In the genomic region with DNA sequence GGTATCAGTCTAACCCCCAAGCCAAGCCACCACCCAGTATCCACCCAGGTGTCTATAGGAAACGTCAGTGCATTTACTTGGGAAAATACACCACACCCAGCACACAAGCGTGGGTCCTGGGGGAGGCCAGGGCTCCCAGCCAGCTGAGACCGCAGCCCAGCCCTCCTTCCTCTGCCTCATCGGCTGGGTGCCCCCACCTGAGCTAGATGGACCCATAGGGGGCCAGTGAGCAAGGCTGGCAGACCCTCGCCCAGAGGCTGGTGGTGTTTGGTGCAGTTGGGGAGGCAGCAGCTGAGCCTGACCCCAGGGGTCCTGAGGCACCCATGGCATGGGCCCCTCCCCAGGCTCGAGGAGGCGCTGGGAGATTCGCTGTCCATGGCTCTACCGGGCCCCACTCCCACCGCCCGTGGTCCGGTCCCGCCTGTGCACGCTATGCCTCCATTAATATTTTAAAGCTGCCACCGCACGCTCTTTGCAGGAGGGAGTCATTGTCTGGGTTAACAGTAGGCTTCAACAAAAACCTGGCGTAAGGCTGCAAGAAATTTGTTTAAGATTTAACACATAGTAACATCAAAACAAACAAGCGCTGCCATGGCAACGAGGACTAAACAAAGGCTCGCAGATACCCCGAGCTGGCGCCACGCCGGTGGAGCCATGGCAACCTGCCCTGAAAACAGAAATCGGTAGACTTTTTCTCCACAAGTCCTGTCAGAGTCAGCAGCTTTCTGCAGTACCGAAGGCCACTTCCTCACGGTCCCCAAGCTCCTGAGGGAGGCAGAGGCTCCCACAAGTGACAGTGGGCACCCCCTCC, we compare ENCODE assay signal across 7 cellular contexts. TPM values are rescaled to one million over a fixed set of nuclear protein-coding genes. Genes with fewer than 3 reads are reported as not detected.
DNase-seq lines count a peak whose midpoint lies in the region; ATAC-seq and TF ChIP-seq lines count a peak whose summit lies in the region.

No MANE protein-coding gene starts in this region.

- intact Hi-C loops in right lobe of liver (cut with DNase I), result loop anchor here in 1 of 2 donors (5.0 kb wide), 1 partner anchor 235 kb away; no protein-coding TSS in a partner anchor

- H3K27ac ChIP-seq in ectodermal cell (ENCODE audit: insufficient read depth, low read depth, low read length, poor library complexity, severe bottlenecking) (peak overlapping the region; percentile 91), right lobe of liver (peak overlapping the region in 2 of 3 donors; percentile 65 to 86)

- peak; percentile 65 for DNase-seq in GOT3 (lab: John Stamatoyannopoulos, UW)
- peak; percentile 81 for DNase-seq in NCI-H2196 treated with DMSO at 0.1 percent for 48 hours (lab: John Stamatoyannopoulos, UW; ENCODE audit: unreplicated experiment)
- peak; percentile 91 for DNase-seq in activated CD4-positive, alpha-beta T cell treated with anti-CD3 and anti-CD28 coated beads, Interleukin-2, amount 50 U/mL, for 1 hour
- DNase-seq in right lobe of liver, result peak; percentile 69 to 86 (median 77)
- peak in 2 of 3 donors; percentile 32 to 43 for DNase-seq in stimulated activated CD4-positive, alpha-beta T cell treated with anti-CD3 and anti-CD28 coated beads, TNF-alpha, amount 100 ng/mL, for 48 hours (ENCODE audit: low read depth in 3 of 3)

- H3K27me3 ChIP-seq in ectodermal cell (ENCODE audit: control insufficient read depth, insufficient read depth, low read length, poor library complexity, severe bottlenecking), result peaks cover 11% of the 10 kb centered on the region
- H3K27me3 ChIP-seq in right lobe of liver, result no peaks in the 10 kb centered on the region

- H3K4me3 ChIP-seq in ectodermal cell (ENCODE audit: insufficient read depth, low read depth, low read length) (no peak overlapping the region), right lobe of liver (no peak overlapping the region)

- no peak for TF ChIP-seq POLR2A in right lobe of liver (IDR thresholded peaks at IDR 0.05)

- WGBS in ectodermal cell, 2 experiments, result 42 to 47% methylated on average over 27 of the region's 27 CpGs
- WGBS in right lobe of liver (ENCODE audit: insufficient coverage, low coverage, low lambda C conversion rate, missing lambda C conversion rate), result 7% methylated on average over 16 of the region's 27 CpGs

- peak in 3 of 4 donors; percentile 4 to 52 (median 5) for ATAC-seq in right lobe of liver
- ATAC-seq in GM19023 (IDR thresholded peaks at IDR 0.05; ENCODE audit: unreplicated experiment), result no peak

- H3K4me1 ChIP-seq in ectodermal cell (ENCODE audit: control insufficient read depth, insufficient read depth, low read length), result peaks cover 20% of the 10 kb centered on the region
- peaks cover 0 to 42% (median 26%) of the 10 kb centered on the region in 4 donors for H3K4me1 ChIP-seq in right lobe of liver

- H3K9me3 ChIP-seq in ectodermal cell (ENCODE audit: control insufficient read depth, low read length) (no peaks in the 10 kb centered on the region), right lobe of liver (no peaks in the 10 kb centered on the region)

- TF ChIP-seq CTCF in right lobe of liver (IDR thresholded peaks at IDR 0.05), result no peak

- H3K36me3 ChIP-seq in ectodermal cell (ENCODE audit: control insufficient read depth, insufficient read depth, low read length) (no peaks in the 10 kb centered on the region), right lobe of liver (no peaks in the 10 kb centered on the region)

RNA-seq across cellular contexts. Expression of a gene that starts 20.6 kb away (rescaled TPM):
- 0.87 TPM for polyA plus RNA-seq in ectodermal cell (2013, experiment 1 of 4)
- 0.85 TPM for polyA plus RNA-seq in ectodermal cell (2013, experiment 2 of 4)
- polyA plus RNA-seq in ectodermal cell (2013, experiment 3 of 4), result 0.75 TPM
- polyA plus RNA-seq in ectodermal cell (2013, experiment 4 of 4), result 0.89 TPM
- total RNA-seq in right lobe of liver, result 1 to 10 TPM; 1.9 to 4.3 (median 2.4) TPM

Comparison
In these comparisons a context has a peak if more than half of its experiments do, and no peak if none do; other contexts are left out.
1. DNase-seq: peak in every context shown above with its lines; median percentile 91 in activated CD4-positive, alpha-beta T cell treated with anti-CD3 and anti-CD28 coated beads, Interleukin-2, amount 50 U/mL, for 1 hour; 81 in NCI-H2196 treated with DMSO at 0.1 percent for 48 hours; 77 in right lobe of liver; 65 in GOT3; 38 in stimulated activated CD4-positive, alpha-beta T cell treated with anti-CD3 and anti-CD28 coated beads, TNF-alpha, amount 100 ng/mL, for 48 hours.